ENCODE assay signal across 11 cellular contexts in genomic region chr6:105488521-105489212, GRCh38.
DNase-seq lines count a peak whose midpoint lies in the region; ATAC-seq, FAIRE-seq and TF ChIP-seq lines count a peak whose summit lies in the region.
"Had no signal": no experiment of that assay in that cellular context is flagged by ENCODE, and none has a peak within 500 bp of the region (broad histone marks: within the 10 kb centered on the region; RNA-seq: fewer than 3 reads in every experiment).

No MANE protein-coding gene starts in this region.

- no peaks in the 10 kb centered on the region for H4K20me1 ChIP-seq in GM12878 (ENCODE audit: control insufficient read depth, insufficient read depth)

- no peak overlapping the region for H3K27ac Mint-ChIP-seq in chondrocyte (ENCODE audit: unreplicated experiment)
- H3K27ac Mint-ChIP-seq: activated CD4-positive, alpha-beta T cell treated with anti-CD3 and anti-CD28 coated beads, Interleukin-2, amount 10 ng/mL, durations not matched to agents 24 days and 14 days had no signal

- no peak for TF ChIP-seq RAD21 in GM12878 (IDR thresholded peaks at IDR 0.05; ENCODE audit: insufficient read depth, low read depth, low read length)

- 94% methylated on average over 8 of the region's 8 CpGs for WGBS in GM12878 (ENCODE audit: insufficient coverage, insufficient replicate concordance, low lambda C conversion rate, missing lambda C conversion rate)

- SMC1A ChIA-PET in GM12878 (lab: Charles Lee; ENCODE audit: uncharacterized antibody, unreplicated experiment): interaction anchor here (0.7 to 8.2 kb wide), 23 partner anchors 9 to 735 kb away, joined by 3 to 95 read pairs (median 5); no protein-coding TSS in a partner anchor

- CTCF ChIA-PET in GM12878 (lab: Yijun Ruan, JAX): interaction anchor here (0.7 to 7.5 kb wide), 12 partner anchors 9 to 812 kb away, joined by 3 to 112 read pairs (median 5); partner anchors contain the start of gene PRDM1

- DNase-seq in GM12878 (ENCODE audit: low read depth, low spot score) (no peak), T-helper 2 cell (no peak), chondrocyte (ENCODE audit: low spot score) (no peak)
- DNase-seq: activated CD4-positive, alpha-beta T cell treated with anti-CD3 and anti-CD28 coated beads, Interleukin-2, amount 10 ng/mL, durations not matched to agents 24 days and 14 days; activated naive CD4-positive, alpha-beta T cell treated with Interleukin-2 at 50 U/mL for 16 hours; NCI-H226 had no signal

- H3K36me3 Mint-ChIP-seq in chondrocyte (ENCODE audit: low read depth): no peaks in the 10 kb centered on the region

- H3K4me2 ChIP-seq in GM12878 (ENCODE audit: control insufficient read depth, insufficient read depth): no peak overlapping the region

- RAD21 ChIA-PET in GM12878 (lab: Charles Lee; ENCODE audit: unreplicated experiment): interaction anchor here (0.8 to 8.9 kb wide), 10 partner anchors 12 to 734 kb away, joined by 3 to 184 read pairs (median 4); partner anchors contain the start of gene PRDM1

- H3K9me3 Mint-ChIP-seq in chondrocyte (ENCODE audit: low read depth): no peaks in the 10 kb centered on the region

- TF ChIP-seq POLR2A in GM12878 (IDR thresholded peaks at IDR 0.05; ENCODE audit: low read depth, low read length): no peak

- no peak overlapping the region for H3K9ac ChIP-seq in HUES48 (ENCODE audit: low read depth, low read length)
- no peak overlapping the region for H3K9ac ChIP-seq in GM12878 (ENCODE audit: control insufficient read depth, insufficient read depth, low read length)
- H3K9ac ChIP-seq in iPS-20b (ENCODE audit: low read depth, low read length): no peak overlapping the region
- peak overlapping the region in 2 of 5 donors; percentile 32 to 60 for H3K9ac ChIP-seq in subcutaneous abdominal adipose tissue (ENCODE audit: low read length in 5 of 5)

- no peaks in the 10 kb centered on the region for H3K79me2 ChIP-seq in GM12878 (ENCODE audit: control insufficient read depth, insufficient read depth, low read length)

- peaks cover 30% of the 10 kb centered on the region for H3K4me1 Mint-ChIP-seq in chondrocyte (ENCODE audit: low read depth)

- no peak for TF ChIP-seq CTCF in GM12878 (IDR thresholded peaks at IDR 0.05 in 2 of 3, conservative IDR thresholded peaks at IDR 0.05 in 1 of 3; ENCODE audit: control insufficient read depth in 2 of 3, extremely low read depth in 1 of 3, insufficient read depth in 1 of 3, low read depth in 3 of 3, low read length in 3 of 3)
- no peak for TF ChIP-seq CTCF in chondrocyte (IDR thresholded peaks at IDR 0.05)

- H3K4me3 ChIP-seq in HUES48 (ENCODE audit: low read depth, low read length) (no peak overlapping the region), GM12878 (no peak overlapping the region), iPS-20b (ENCODE audit: low read length) (peak overlapping the region; percentile 33; the same call in 1 of the 2 replicates), subcutaneous abdominal adipose tissue (ENCODE audit: low read depth in 1 of 5, low read length in 5 of 5) (peak overlapping the region; percentile 36 to 65 (median 49))

- in situ Hi-C loops in GM12878 (cut with MboI): loop anchor here (5.0 kb wide), 3 partner anchors 159 to 814 kb away; no protein-coding TSS in a partner anchor

- H3K36me3 ChIP-seq in HUES48 (ENCODE audit: control insufficient read depth, insufficient read depth, low read length): no peaks in the 10 kb centered on the region
- no peaks in the 10 kb centered on the region for H3K36me3 ChIP-seq in GM12878 (ENCODE audit: control insufficient read depth in 2 of 2, insufficient read depth in 2 of 2, low read length in 1 of 2)
- H3K36me3 ChIP-seq in iPS-20b (ENCODE audit: insufficient read depth, low read depth, low read length): no peaks in the 10 kb centered on the region
- no peaks in the 10 kb centered on the region for H3K36me3 ChIP-seq in subcutaneous abdominal adipose tissue (ENCODE audit: control insufficient read depth in 5 of 5, insufficient read depth in 5 of 5, low read length in 5 of 5)

- peaks cover 2% of the 10 kb centered on the region for H3K27me3 Mint-ChIP-seq in chondrocyte (ENCODE audit: low read depth)

- H3K4me1 ChIP-seq in HUES48 (ENCODE audit: control insufficient read depth, insufficient read depth, low read length) (peaks cover 31% of the 10 kb centered on the region), GM12878 (ENCODE audit: control insufficient read depth, insufficient read depth, low read length) (peaks cover 47% of the 10 kb centered on the region), iPS-20b (ENCODE audit: insufficient read depth, low read length) (peaks cover 18% of the 10 kb centered on the region; the same call in 1 of the 2 replicates), subcutaneous abdominal adipose tissue (ENCODE audit: control insufficient read depth in 5 of 5, insufficient read depth in 5 of 5, low read length in 5 of 5) (peaks cover 5 to 43% (median 25%) of the 10 kb centered on the region in 5 donors)

- POLR2A ChIA-PET in GM12878 (lab: Charles Lee): interaction anchor here (0.5 to 1.4 kb wide), 2 partner anchors 119 to 157 kb away, joined by 3 read pairs; no protein-coding TSS in a partner anchor

- H3K27me3 ChIP-seq in HUES48 (ENCODE audit: control insufficient read depth, insufficient read depth, low read length) (no peaks in the 10 kb centered on the region), GM12878 (replicated peaks in 1 of 2; ENCODE audit: control insufficient read depth in 2 of 2, insufficient read depth in 2 of 2, low read length in 1 of 2) (no peaks in the 10 kb centered on the region), iPS-20b (ENCODE audit: insufficient read depth, low read length) (no peaks in the 10 kb centered on the region), subcutaneous abdominal adipose tissue (ENCODE audit: control insufficient read depth in 5 of 5, insufficient read depth in 4 of 5, low read length in 5 of 5) (no peaks in the 10 kb centered on the region)

- no peak overlapping the region; the same call in 1 of the 2 replicates for H2AFZ ChIP-seq in GM12878 (ENCODE audit: control insufficient read depth, low read depth, low read length)

- H3K27ac ChIP-seq in HUES48 (ENCODE audit: low read depth, low read length) (peak overlapping the region; percentile 18), GM12878 (ENCODE audit: control insufficient read depth, insufficient read depth) (no peak overlapping the region), iPS-20b (ENCODE audit: low read length) (no peak overlapping the region), subcutaneous abdominal adipose tissue (ENCODE audit: low read depth, low read length) (peak overlapping the region; percentile 67)

- no peak overlapping the region for H3K4me3 Mint-ChIP-seq in chondrocyte (ENCODE audit: unreplicated experiment)
- H3K4me3 Mint-ChIP-seq: activated CD4-positive, alpha-beta T cell treated with anti-CD3 and anti-CD28 coated beads, Interleukin-2, amount 10 ng/mL, durations not matched to agents 24 days and 14 days had no signal

- ATAC-seq in GM12878: no peak
- no peak for ATAC-seq in GM21723 (IDR thresholded peaks at IDR 0.05; ENCODE audit: unreplicated experiment)

- no peak for TF ChIP-seq EP300 in GM12878 (IDR thresholded peaks at IDR 0.05; ENCODE audit: borderline replicate concordance in 1 of 2, control insufficient read depth in 1 of 2, low read depth in 2 of 2, low read length in 2 of 2)

- no TSS peak for BruUV-seq in GM12878 (replicated peaks; lab: Mats Ljungman, UMichigan)

- intact Hi-C loops in GM12878 (cut with micrococcal nuclease; ENCODE audit: unreplicated experiment): loop anchor here (5.0 to 10.0 kb wide), 4 partner anchors 406 to 814 kb away; no protein-coding TSS in a partner anchor

- no peak for FAIRE-seq in GM12878 (lab: Jason Lieb, UNC)
- FAIRE-seq: colon had no signal

- H3K9me3 ChIP-seq in HUES48 (ENCODE audit: control insufficient read depth, insufficient read depth, low read length): no peaks in the 10 kb centered on the region
- peaks cover 6% of the 10 kb centered on the region; the same call in 2 of the 3 replicates for H3K9me3 ChIP-seq in GM12878 (replicated peaks; ENCODE audit: control insufficient read depth, insufficient read depth, low read length)
- no peaks in the 10 kb centered on the region for H3K9me3 ChIP-seq in iPS-20b (ENCODE audit: insufficient read depth, low read depth, low read length)
- H3K9me3 ChIP-seq in subcutaneous abdominal adipose tissue (ENCODE audit: control insufficient read depth in 5 of 5, low read length in 5 of 5): no peaks in the 10 kb centered on the region

TF ChIP-seq in GM12878, 131 proteins besides CTCF, POLR2A, EP300 and RAD21 (continues in another document):
- TF ChIP-seq GABPA (IDR thresholded peaks at IDR 0.05; ENCODE audit: low read depth) (no peak), ATF7 (IDR thresholded peaks at IDR 0.05; ENCODE audit: low read depth) (no peak), BHLHE40 (IDR thresholded peaks at IDR 0.05; ENCODE audit: borderline replicate concordance in 1 of 2, low read depth in 2 of 2, low read length in 1 of 2) (no peak), ESRRA (IDR thresholded peaks at IDR 0.05; ENCODE audit: low read length) (peak; percentile 75; the same call in 1 of the 2 replicates), PAX8 (IDR thresholded peaks at IDR 0.05) (no peak), USF2 (IDR thresholded peaks at IDR 0.05; ENCODE audit: borderline replicate concordance, low read depth, low read length) (peak; percentile 28; the same call in 1 of the 2 replicates), POLR2AphosphoS5 (IDR thresholded peaks at IDR 0.05; ENCODE audit: low read length) (no peak), EGR1 (IDR thresholded peaks at IDR 0.05; ENCODE audit: borderline replicate concordance in 1 of 2, low read depth in 2 of 2, low read length in 2 of 2) (no peak), PKNOX1 (IDR thresholded peaks at IDR 0.05) (peak; percentile 57)

Comparison
In these comparisons a context has a peak if more than half of its experiments do, and no peak if none do; other contexts are left out.
1. H3K27ac ChIP-seq: peak in HUES48 (single experiment) and subcutaneous abdominal adipose tissue (single experiment); none in GM12878 (single experiment) and iPS-20b (single experiment).
2. H3K4me3 ChIP-seq: peak in iPS-20b (single experiment) and subcutaneous abdominal adipose tissue (5 of 5); none in HUES48 (single experiment) and GM12878 (single experiment).